In the genomic region with DNA sequence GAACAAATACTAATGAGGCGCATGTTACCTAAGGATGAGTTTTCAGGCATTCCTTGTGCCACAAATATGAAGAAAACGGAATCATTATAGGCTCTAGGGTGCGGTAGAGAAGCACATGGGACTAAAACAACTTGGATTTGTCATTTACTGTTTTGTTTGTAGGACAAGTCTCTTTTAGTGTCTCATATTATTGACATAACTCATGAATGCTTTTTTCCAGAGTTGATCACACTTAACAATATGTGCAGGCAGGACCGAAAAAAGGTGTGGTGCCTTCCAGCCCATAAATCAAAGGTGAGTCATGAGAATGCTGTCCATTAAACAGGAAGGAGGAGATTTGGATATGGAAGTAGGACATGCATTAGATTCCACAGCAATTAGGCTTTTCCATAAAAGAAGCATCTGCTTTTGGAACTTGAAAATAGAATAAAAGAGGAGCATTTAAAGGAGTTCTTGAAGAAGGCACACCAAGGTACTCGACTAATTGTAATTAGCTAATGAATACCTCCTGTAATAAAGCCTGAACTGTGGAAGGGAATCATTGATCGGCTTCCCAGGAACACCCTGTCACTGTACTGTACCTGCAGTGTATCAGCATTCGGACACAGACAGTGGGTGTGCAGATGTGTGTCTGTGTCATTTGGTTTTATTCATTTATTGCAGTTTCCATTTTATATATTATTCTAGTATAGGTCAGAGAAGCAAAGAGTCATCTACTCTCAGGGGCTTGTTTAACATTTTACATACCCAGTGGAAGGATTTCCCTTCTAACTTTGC, we compare ENCODE assay signal across 1 cellular context.
TF ChIP-seq lines count a peak whose summit lies in the region.

No MANE protein-coding gene starts in this region.

TF ChIP-seq in HepG2, 621 proteins besides CTCF, POLR2A, EP300 and RAD21 (continued from another document):
- TF ChIP-seq, protein P1, sequence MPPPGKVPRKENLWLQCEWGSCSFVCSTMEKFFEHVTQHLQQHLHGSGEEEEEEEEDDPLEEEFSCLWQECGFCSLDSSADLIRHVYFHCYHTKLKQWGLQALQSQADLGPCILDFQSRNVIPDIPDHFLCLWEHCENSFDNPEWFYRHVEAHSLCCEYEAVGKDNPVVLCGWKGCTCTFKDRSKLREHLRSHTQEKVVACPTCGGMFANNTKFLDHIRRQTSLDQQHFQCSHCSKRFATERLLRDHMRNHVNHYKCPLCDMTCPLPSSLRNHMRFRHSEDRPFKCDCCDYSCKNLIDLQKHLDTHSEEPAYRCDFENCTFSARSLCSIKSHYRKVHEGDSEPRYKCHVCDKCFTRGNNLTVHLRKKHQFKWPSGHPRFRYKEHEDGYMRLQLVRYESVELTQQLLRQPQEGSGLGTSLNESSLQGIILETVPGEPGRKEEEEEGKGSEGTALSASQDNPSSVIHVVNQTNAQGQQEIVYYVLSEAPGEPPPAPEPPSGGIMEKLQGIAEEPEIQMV (CRISPR knock-in tag; IDR thresholded peaks at IDR 0.05; ENCODE audit: low read depth), result no peak
- no peak for TF ChIP-seq MED1 (CRISPR knock-in tag; IDR thresholded peaks at IDR 0.05)
